16 cellular contexts compared by ENCODE assay signal in genomic region chr14:32028599-32028998, GRCh38. TPM values are rescaled to one million over a fixed set of nuclear protein-coding genes. Genes with fewer than 3 reads are reported as not detected.
A peak's percentile ranks its signal among the peaks of the same experiment; 100 is the strongest.
DNase-seq lines count a peak whose midpoint lies in the region; ATAC-seq, FAIRE-seq and TF ChIP-seq lines count a peak whose summit lies in the region.
"Had no signal": no experiment of that assay in that cellular context is flagged by ENCODE, and none has a peak within 500 bp of the region (broad histone marks: within the 10 kb centered on the region; RNA-seq: fewer than 3 reads in every experiment).

No MANE protein-coding gene starts in this region.

- no peaks in the 10 kb centered on the region for H4K20me1 ChIP-seq in K562 (replicated peaks; ENCODE audit: control insufficient read depth, insufficient read depth, low read length)

- no peak overlapping the region for H3K14ac ChIP-seq in mesenchymal stem cell (ENCODE audit: low read length in 2 of 2)

- no peak overlapping the region for H4K8ac ChIP-seq in mesenchymal stem cell (ENCODE audit: low read length)

- TF ChIP-seq CTCF in K562 (IDR thresholded peaks at IDR 0.05 in 2 of 3, conservative IDR thresholded peaks at IDR 0.05 in 1 of 3; ENCODE audit: insufficient read depth in 2 of 3, low read depth in 1 of 3, low read length in 3 of 3) (no peak), glutamatergic neuron (IDR thresholded peaks at IDR 0.05; ENCODE audit: partially characterized antibody, unreplicated experiment) (no peak), brain microvascular endothelial cell (IDR thresholded peaks at IDR 0.05; ENCODE audit: low read depth, low read length, missing control alignments) (no peak)

- H3K9me3 ChIP-seq in K562 (replicated peaks; ENCODE audit: control insufficient read depth, insufficient read depth, low read depth, low read length) (no peaks in the 10 kb centered on the region), mesenchymal stem cell (ENCODE audit: control insufficient read depth, low read length) (peaks cover 2% of the 10 kb centered on the region)
- H3K9me3 ChIP-seq: stomach had no signal

- no peak overlapping the region for H2BK15ac ChIP-seq in mesenchymal stem cell (ENCODE audit: low read depth, poor library complexity, severe bottlenecking)

- H3K4ac ChIP-seq in mesenchymal stem cell (ENCODE audit: low read depth in 1 of 2, low read length in 2 of 2), result no peak overlapping the region

- H3K4me2 ChIP-seq in K562 (ENCODE audit: insufficient read depth, low read length), result no peak overlapping the region
- no peak overlapping the region for H3K4me2 ChIP-seq in mesenchymal stem cell (ENCODE audit: low read length, poor library complexity, severe bottlenecking)

- no peak overlapping the region for H3K23ac ChIP-seq in mesenchymal stem cell (ENCODE audit: low read length in 2 of 2)

- FAIRE-seq in K562 (lab: Jason Lieb, UNC), result no peak

- no peaks in the 10 kb centered on the region for H3K27me3 Mint-ChIP-seq in glutamatergic neuron (ENCODE audit: unreplicated experiment)

- no peaks in the 10 kb centered on the region for H3K79me1 ChIP-seq in mesenchymal stem cell (replicated peaks; ENCODE audit: low read length, poor library complexity, severe bottlenecking)

- no peak overlapping the region for H2BK5ac ChIP-seq in mesenchymal stem cell (ENCODE audit: low read depth, low read length, poor library complexity, severe bottlenecking)

- H3K9ac ChIP-seq in K562 (ENCODE audit: insufficient read depth in 1 of 2, low read depth in 2 of 2, low read length in 2 of 2) (no peak overlapping the region), mesenchymal stem cell (ENCODE audit: low read length) (no peak overlapping the region)

- H4K91ac ChIP-seq in mesenchymal stem cell (ENCODE audit: low read length), result peak overlapping the region; percentile 66

- H2AFZ ChIP-seq in K562 (ENCODE audit: low read depth, low read length), result peak overlapping the region; percentile 73
- H2AFZ ChIP-seq in mesenchymal stem cell (ENCODE audit: low read depth, low read length), result no peak overlapping the region

- in situ Hi-C loops in K562 (cut with MboI) (no loop called here), brain microvascular endothelial cell (cut with HindIII; ENCODE audit: low pct_ligation_motif_present, low sequenced_read_pairs) (no loop called here)

- no peaks in the 10 kb centered on the region for H3K9me3 Mint-ChIP-seq in glutamatergic neuron (ENCODE audit: unreplicated experiment)
- H3K9me3 Mint-ChIP-seq: endodermal cell, natural killer cell had no signal

- no peaks in the 10 kb centered on the region for H3K79me2 ChIP-seq in K562 (ENCODE audit: control insufficient read depth, insufficient read depth, low read length)

- no peak for TF ChIP-seq EP300 in K562 (IDR thresholded peaks at IDR 0.05; ENCODE audit: low read length)

- no peak overlapping the region for H3K4me3 ChIP-seq in K562
- no peak overlapping the region for H3K4me3 ChIP-seq in mesenchymal stem cell (ENCODE audit: insufficient read depth in 1 of 2, low read depth in 1 of 2, low read length in 2 of 2)
- no peak overlapping the region for H3K4me3 ChIP-seq in brain microvascular endothelial cell (ENCODE audit: low read depth, low read length)
- H3K4me3 ChIP-seq: stomach had no signal

- H3K27ac ChIP-seq in K562 (ENCODE audit: extremely low read depth, low read depth, low read length) (no peak overlapping the region), mesenchymal stem cell (ENCODE audit: low read length, poor library complexity, severe bottlenecking) (peak overlapping the region; percentile 11), brain microvascular endothelial cell (no peak overlapping the region)
- H3K27ac ChIP-seq: stomach had no signal

- H3K4me3 Mint-ChIP-seq in glutamatergic neuron (ENCODE audit: unreplicated experiment), result no peak overlapping the region
- H3K4me3 Mint-ChIP-seq: endodermal cell, natural killer cell had no signal

- no peaks in the 10 kb centered on the region for H3K36me3 Mint-ChIP-seq in glutamatergic neuron (ENCODE audit: unreplicated experiment)
- H3K36me3 Mint-ChIP-seq: natural killer cell had no signal

- H2BK12ac ChIP-seq in mesenchymal stem cell (ENCODE audit: low read length in 2 of 2), result no peak overlapping the region

- H3K9me1 ChIP-seq in K562 (ENCODE audit: control insufficient read depth, insufficient read depth, low read length), result no peaks in the 10 kb centered on the region

- H2AK5ac ChIP-seq in mesenchymal stem cell (ENCODE audit: low read length, severe bottlenecking), result no peak overlapping the region

- H2BK120ac ChIP-seq in mesenchymal stem cell (ENCODE audit: low read depth, low read length), result no peak overlapping the region

- H3K36me3 ChIP-seq in K562 (ENCODE audit: control insufficient read depth, insufficient read depth, low read length), result no peaks in the 10 kb centered on the region
- no peaks in the 10 kb centered on the region for H3K36me3 ChIP-seq in mesenchymal stem cell (ENCODE audit: control insufficient read depth in 1 of 2, insufficient read depth in 2 of 2, low read depth in 1 of 2, low read length in 2 of 2)
- no peaks in the 10 kb centered on the region for H3K36me3 ChIP-seq in brain microvascular endothelial cell (replicated peaks)
- H3K36me3 ChIP-seq: stomach had no signal

- no peaks in the 10 kb centered on the region; a peak in 1 of 5 replicates for H3K4me1 ChIP-seq in K562 (replicated peaks in 1 of 2; ENCODE audit: control insufficient read depth in 2 of 2, insufficient read depth in 2 of 2, low read length in 2 of 2)
- H3K4me1 ChIP-seq in mesenchymal stem cell (ENCODE audit: control insufficient read depth, insufficient read depth, low read depth, low read length), result peaks cover 10% of the 10 kb centered on the region
- H3K4me1 ChIP-seq: stomach had no signal

- POLR2A ChIA-PET in K562 (lab: Yijun Ruan, JAX), result interaction anchor here (0.5 kb wide), 1 partner anchor 143 kb away, joined by 3 read pairs; no protein-coding TSS in a partner anchor

- no peak overlapping the region for H3K27ac Mint-ChIP-seq in glutamatergic neuron (ENCODE audit: unreplicated experiment)
- H3K27ac Mint-ChIP-seq: endodermal cell, natural killer cell had no signal

- H3K4me1 Mint-ChIP-seq in glutamatergic neuron (ENCODE audit: low read depth, unreplicated experiment), result no peaks in the 10 kb centered on the region
- H3K4me1 Mint-ChIP-seq: endodermal cell, natural killer cell had no signal

- no peak overlapping the region for H3K18ac ChIP-seq in mesenchymal stem cell (ENCODE audit: low read depth in 1 of 2, low read length in 2 of 2)

- no peak for ATAC-seq in K562
- ATAC-seq: left colon, natural killer cell, sciatic nerve had no signal

- WGBS in K562 (ENCODE audit: insufficient coverage, low coverage, missing lambda C conversion rate), result 0% methylated on average over 2 of the region's 2 CpGs
- 89% methylated on average over 2 of the region's 2 CpGs for WGBS in mesenchymal stem cell

- CTCF ChIA-PET in K562 (lab: Yijun Ruan, JAX; ENCODE audit: low intra/inter-chr PET ratio), result no interaction called here

- TF ChIP-seq RAD21 in K562 (CRISPR knock-in tag; conservative IDR thresholded peaks at IDR 0.05 in 1 of 2, IDR thresholded peaks at IDR 0.05 in 1 of 2), result no peak

- TF ChIP-seq POLR2A in K562 (conservative IDR thresholded peaks at IDR 0.05), result no peak

- H3K27me3 ChIP-seq in K562 (ENCODE audit: control insufficient read depth in 2 of 2, insufficient read depth in 2 of 2, low read length in 2 of 2) (no peaks in the 10 kb centered on the region), mesenchymal stem cell (ENCODE audit: control insufficient read depth in 1 of 2, insufficient read depth in 1 of 2, low read length in 2 of 2) (peaks cover 0 to 11% of the 10 kb centered on the region in 2 experiments), brain microvascular endothelial cell (replicated peaks) (no peaks in the 10 kb centered on the region)
- H3K27me3 ChIP-seq: stomach had no signal

- DNase-seq in GF-D8 (lab: John Stamatoyannopoulos, UW) (peak; percentile 74), NCI-H2107 treated with DMSO at 0.1 percent for 48 hours (lab: John Stamatoyannopoulos, UW; ENCODE audit: unreplicated experiment) (peak; percentile 60), K562 (ENCODE audit: extremely low read depth in 1 of 4, low spot score in 3 of 4) (no peak), mesenchymal stem cell (peak; percentile 19), glutamatergic neuron (no peak), brain microvascular endothelial cell (no peak), SIG-M5 treated with dmso at 0.1 percent for 504 hours (lab: John Stamatoyannopoulos, UW; ENCODE audit: unreplicated experiment) (no peak), amniotic stem cell (lab: John Stamatoyannopoulos, UW) (no peak)
- DNase-seq: activated CD4-positive, alpha-beta T cell treated with anti-CD3 and anti-CD28 coated beads, Interleukin-2, amount 50 U/mL, for 48 hours; DMS79 treated with DMSO at 0.1 percent for 48 hours; endodermal cell; left colon; natural killer cell; NCI-H2171 treated with DMSO at 0.1 percent for 48 hours; stomach had no signal

- no TSS peak for BruUV-seq in K562 (replicated peaks; lab: Mats Ljungman, UMichigan)

- intact Hi-C loops in K562 (cut with micrococcal nuclease), result no loop called here

RNA-seq across cellular contexts. Expression of gene ARHGAP5, which starts 48.5 kb away (rescaled TPM):
- total RNA-seq in K562 (2011; cell fraction: chromatin; rRNA removed; ENCODE audit: low replicate concordance), result 4.8 and 32.4 TPM in 2 replicates
- 2.0 and 4.3 TPM in 2 replicates for total RNA-seq in K562 (2011; cell fraction: nucleolus; rRNA removed)
- 8.2 and 10.0 TPM in 2 replicates for total RNA-seq in K562 (2011; cell fraction: nucleoplasm; rRNA removed)
- total RNA-seq in K562 (2014; rRNA removed), result 10.2 and 10.4 TPM in 2 replicates
- total RNA-seq in K562 (2014; rRNA removed; fragmentation: Illumina TruSeq; extraction: Trizol), result 21.8 and 27.3 TPM in 2 replicates
- total RNA-seq in K562 (2015; rRNA removed; fragmentation: Illumina TruSeq; extraction: Trizol), result 21.1 and 21.2 TPM in 2 replicates
- 20.8 and 21.5 TPM in 2 replicates for total RNA-seq in K562 (2021)
- polyA plus RNA-seq in K562 (2011; rRNA removed), result 10.4 and 12.7 TPM in 2 replicates
- polyA plus RNA-seq in K562 (2011; cell fraction: cytosol; rRNA removed), result 1.4 and 3.6 TPM in 2 replicates
- polyA plus RNA-seq in K562 (2011; cell fraction: nucleus; rRNA removed), result 3.0 and 4.7 TPM in 2 replicates
- polyA plus RNA-seq in K562 (2012), result 9.6 and 11.4 TPM in 2 replicates
- polyA plus RNA-seq in K562 (2014; fragmentation: Illumina TruSeq; extraction: Trizol), result 9.6 and 12.1 TPM in 2 replicates
- 1 to 10 TPM; 3.1 to 4.4 TPM for polyA plus RNA-seq in K562 (2014; fragmentation: Nextera tagmentation; extraction: Ambion mirVana)
- 6.2 and 7.6 TPM in 2 replicates for polyA plus RNA-seq in K562 (2014; rRNA removed)
- polyA minus RNA-seq in K562 (2011; rRNA and poly(A)+ RNA removed), result 47.5 and 58.8 TPM in 2 replicates
- polyA minus RNA-seq in K562 (2011; cell fraction: cytosol; rRNA and poly(A)+ RNA removed), result 13.1 and 19.8 TPM in 2 replicates
- polyA minus RNA-seq in K562 (2011; cell fraction: nucleus; rRNA and poly(A)+ RNA removed), result 8.8 and 18.4 TPM in 2 replicates
- polyA plus RNA-seq in mesenchymal stem cell (2013, experiment 1 of 2), result 40.4 TPM
- 42.2 TPM for polyA plus RNA-seq in mesenchymal stem cell (2013, experiment 2 of 2)
- 73.8 TPM for total RNA-seq in glutamatergic neuron (ENCODE audit: unreplicated experiment)

Comparison
In these comparisons a context has a peak if more than half of its experiments do, and no peak if none do; other contexts are left out.
1. DNase-seq: peak in GF-D8 (single experiment), NCI-H2107 treated with DMSO at 0.1 percent for 48 hours (single experiment) and mesenchymal stem cell (single experiment); none in K562 (0 of 4), glutamatergic neuron (single experiment), brain microvascular endothelial cell (single experiment), SIG-M5 treated with dmso at 0.1 percent for 504 hours (single experiment) and amniotic stem cell (single experiment).